Comparison of ENCODE assay signal across 15 cellular contexts in the genomic region with DNA sequence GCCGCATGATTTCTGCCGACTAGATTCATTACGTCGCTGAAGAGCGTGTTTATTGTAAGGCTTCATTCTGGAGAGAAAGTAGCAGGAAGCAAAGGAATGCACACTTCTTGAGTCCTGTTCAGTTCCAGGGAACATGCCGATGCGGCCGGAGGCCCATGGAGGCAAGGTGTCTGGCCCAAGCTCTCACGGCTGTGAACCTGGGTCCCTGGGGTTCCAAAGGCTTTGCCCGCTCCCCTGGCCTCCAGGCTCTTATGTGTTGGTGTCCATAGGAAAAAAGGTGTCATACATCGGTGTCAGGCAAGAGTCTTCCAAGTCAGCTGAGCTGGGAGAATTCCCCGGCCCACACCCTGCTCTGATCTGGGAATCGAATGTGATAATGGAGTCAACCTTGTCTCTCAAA.
DNase-seq lines count a peak whose midpoint lies in the region; TF ChIP-seq lines count a peak whose summit lies in the region.
"Had no signal": no experiment of that assay in that cellular context is flagged by ENCODE, and none has a peak within 500 bp of the region (broad histone marks: within the 10 kb centered on the region; RNA-seq: fewer than 3 reads in every experiment).

No MANE protein-coding gene starts in this region.

- TF ChIP-seq CTCF in breast epithelium (IDR thresholded peaks at IDR 0.05) = no peak
- no peak for TF ChIP-seq CTCF in MCF 10A (IDR thresholded peaks at IDR 0.05; ENCODE audit: unreplicated experiment)
- TF ChIP-seq CTCF in VCaP (conservative IDR thresholded peaks at IDR 0.05) = no peak
- TF ChIP-seq CTCF in nephron progenitor cell (IDR thresholded peaks at IDR 0.05) = no peak

- H3K4me1 Mint-ChIP-seq in MCF 10A (ENCODE audit: insufficient read depth, unreplicated experiment) = peaks cover 13% of the 10 kb centered on the region
- peaks cover 29% of the 10 kb centered on the region for H3K4me1 Mint-ChIP-seq in nephron progenitor cell
- H3K4me1 Mint-ChIP-seq: CD4-positive, CD25-positive, alpha-beta regulatory T cell had no signal

- no peaks in the 10 kb centered on the region for H3K36me3 ChIP-seq in breast epithelium
- H3K36me3 ChIP-seq: BLaER1 had no signal

- H3K27ac ChIP-seq in breast epithelium (peak overlapping the region; percentile 8 to 42), VCaP (peak overlapping the region; percentile 97)
- H3K27ac ChIP-seq: BLaER1, GM23248 had no signal

- H3K4me3 Mint-ChIP-seq in MCF 10A (ENCODE audit: unreplicated experiment) = no peak overlapping the region
- no peak overlapping the region for H3K4me3 Mint-ChIP-seq in nephron progenitor cell
- H3K4me3 Mint-ChIP-seq: CD4-positive, CD25-positive, alpha-beta regulatory T cell; H9 had no signal

- intact Hi-C loops in breast epithelium (cut with DNase I; ENCODE audit: low total_unique reads) (loop anchor here (10.0 kb wide), 1 partner anchor 61 kb away; the partner anchor contains the start of gene WWC1), MCF 10A (cut with micrococcal nuclease) (no loop called here)

- H3K27ac Mint-ChIP-seq in MCF 10A (ENCODE audit: low read depth, unreplicated experiment) = no peak overlapping the region
- peak overlapping the region; percentile 29 for H3K27ac Mint-ChIP-seq in nephron progenitor cell

- no peak overlapping the region for H3K4me3 ChIP-seq in breast epithelium
- H3K4me3 ChIP-seq: BLaER1, GM23248, K562 had no signal

- H3K27me3 ChIP-seq in breast epithelium = no peaks in the 10 kb centered on the region
- H3K27me3 ChIP-seq: BLaER1 had no signal

- no TSS peak for BruUV-seq in MCF 10A (replicated peaks; lab: Mats Ljungman, UMichigan)

- H3K4me1 ChIP-seq in breast epithelium = peaks cover 0 to 5% of the 10 kb centered on the region in 2 donors

- DNase-seq in breast epithelium (ENCODE audit: low spot score in 2 of 2) (no peak), MCF 10A (ENCODE audit: unreplicated experiment) (no peak), nephron progenitor cell (no peak), NCI-H82 treated with DMSO at 0.1 percent for 48 hours (lab: John Stamatoyannopoulos, UW; ENCODE audit: unreplicated experiment) (no peak), HK-2 (ENCODE audit: unreplicated experiment) (no peak), DMS79 (lab: John Stamatoyannopoulos, UW) (no peak), DMS 273 (lab: John Stamatoyannopoulos, UW; ENCODE audit: unreplicated experiment) (no peak)
- DNase-seq: 8988T; AML-193; CD4-positive, CD25-positive, alpha-beta regulatory T cell; GM23248; H9 had no signal

- H3K36me3 Mint-ChIP-seq in MCF 10A (ENCODE audit: insufficient read depth, unreplicated experiment) = no peaks in the 10 kb centered on the region
- H3K36me3 Mint-ChIP-seq in nephron progenitor cell (ENCODE audit: low read depth) = no peaks in the 10 kb centered on the region
- H3K36me3 Mint-ChIP-seq: CD4-positive, CD25-positive, alpha-beta regulatory T cell had no signal

- H3K9me3 Mint-ChIP-seq in MCF 10A (ENCODE audit: unreplicated experiment) = no peaks in the 10 kb centered on the region
- no peaks in the 10 kb centered on the region for H3K9me3 Mint-ChIP-seq in nephron progenitor cell
- H3K9me3 Mint-ChIP-seq: H9 had no signal

- no peaks in the 10 kb centered on the region for H3K9me3 ChIP-seq in breast epithelium
- H3K9me3 ChIP-seq: BLaER1 had no signal

- CTCF ChIA-PET in MCF 10A (lab: Yijun Ruan, JAX) = interaction anchor here (1.2 to 2.6 kb wide), 3 partner anchors 9 to 87 kb away, joined by 4 to 8 read pairs (median 5); no protein-coding TSS in a partner anchor

- POLR2A ChIA-PET in MCF 10A (lab: Yijun Ruan, JAX) = no interaction called here

- H3K27me3 Mint-ChIP-seq in MCF 10A (ENCODE audit: insufficient read depth, unreplicated experiment) (no peaks in the 10 kb centered on the region), nephron progenitor cell (ENCODE audit: low read depth, poor library complexity) (peaks cover 23% of the 10 kb centered on the region)

- TF ChIP-seq POLR2A in breast epithelium (IDR thresholded peaks at IDR 0.05) = no peak
